Comparison of ENCODE assay signal across 8 cellular contexts in genomic region chr6:129748212-129748900, GRCh38. TPM values are rescaled to one million over a fixed set of nuclear protein-coding genes. Genes with fewer than 3 reads are reported as not detected.
DNase-seq lines count a peak whose midpoint lies in the region; ATAC-seq and TF ChIP-seq lines count a peak whose summit lies in the region.

No MANE protein-coding gene starts in this region.

- ATAC-seq in GM21381 (IDR thresholded peaks at IDR 0.05; ENCODE audit: unreplicated experiment) = peak; percentile 88

- H3K27me3 ChIP-seq in parathyroid adenoma (ENCODE audit: control insufficient read depth, insufficient read depth, low read length) = no peaks in the 10 kb centered on the region

- no peaks in the 10 kb centered on the region for H3K79me2 ChIP-seq in parathyroid adenoma

- no peaks in the 10 kb centered on the region for H3K9me3 ChIP-seq in parathyroid adenoma (ENCODE audit: control insufficient read depth, low read length)

- TF ChIP-seq CTCF in parathyroid adenoma (IDR thresholded peaks at IDR 0.05) = no peak

- no peaks in the 10 kb centered on the region for H3K36me3 ChIP-seq in parathyroid adenoma (ENCODE audit: control insufficient read depth, insufficient read depth, low read length)

- H3K9ac ChIP-seq in parathyroid adenoma = no peak overlapping the region

- H2AFZ ChIP-seq in parathyroid adenoma = peak overlapping the region; percentile 13

- H3K4me2 ChIP-seq in parathyroid adenoma (ENCODE audit: low read length) = no peak overlapping the region

- peak overlapping the region; percentile 2 for H3K27ac ChIP-seq in parathyroid adenoma

- H3K4me3 ChIP-seq in parathyroid adenoma (ENCODE audit: low read depth, low read length) = no peak overlapping the region

- H3K4me1 ChIP-seq in parathyroid adenoma = no peaks in the 10 kb centered on the region

- DNase-seq in DMS53 treated with DMSO at 0.1 percent for 48 hours (lab: John Stamatoyannopoulos, UW; ENCODE audit: unreplicated experiment) (peak; percentile 84), HPDE6-E6E7 (ENCODE audit: extremely low spot score) (peak; percentile 80), dermis blood vessel endothelial cell (peak; percentile 44), NCI-H2081 treated with DMSO at 0.1 percent for 48 hours (lab: John Stamatoyannopoulos, UW) (no peak), NCI-H1417 treated with DMSO at 0.1 percent for 48 hours (lab: John Stamatoyannopoulos, UW) (no peak)
- DNase-seq in activated CD4-positive, CD25-positive, alpha-beta regulatory T cell treated with anti-CD3 and anti-CD28 coated beads, Interleukin-2, amount 50 U/mL, for 16 hours (ENCODE audit: low read depth, low spot score) = peak; percentile 22

RNA-seq across cellular contexts. Expression of gene ARHGAP18, which starts 38.4 kb away (rescaled TPM):
- total RNA-seq in dermis blood vessel endothelial cell = 110 and 119 TPM in 2 replicates

Comparison
In these comparisons a context has a peak if more than half of its experiments do, and no peak if none do; other contexts are left out.
1. DNase-seq: peak in DMS53 treated with DMSO at 0.1 percent for 48 hours (single experiment), HPDE6-E6E7 (single experiment), activated CD4-positive, CD25-positive, alpha-beta regulatory T cell treated with anti-CD3 and anti-CD28 coated beads, Interleukin-2, amount 50 U/mL, for 16 hours (single experiment) and dermis blood vessel endothelial cell (single experiment); none in NCI-H2081 treated with DMSO at 0.1 percent for 48 hours (single experiment) and NCI-H1417 treated with DMSO at 0.1 percent for 48 hours (single experiment).